ENCODE assay signal across 1 cellular context in the genomic region with DNA sequence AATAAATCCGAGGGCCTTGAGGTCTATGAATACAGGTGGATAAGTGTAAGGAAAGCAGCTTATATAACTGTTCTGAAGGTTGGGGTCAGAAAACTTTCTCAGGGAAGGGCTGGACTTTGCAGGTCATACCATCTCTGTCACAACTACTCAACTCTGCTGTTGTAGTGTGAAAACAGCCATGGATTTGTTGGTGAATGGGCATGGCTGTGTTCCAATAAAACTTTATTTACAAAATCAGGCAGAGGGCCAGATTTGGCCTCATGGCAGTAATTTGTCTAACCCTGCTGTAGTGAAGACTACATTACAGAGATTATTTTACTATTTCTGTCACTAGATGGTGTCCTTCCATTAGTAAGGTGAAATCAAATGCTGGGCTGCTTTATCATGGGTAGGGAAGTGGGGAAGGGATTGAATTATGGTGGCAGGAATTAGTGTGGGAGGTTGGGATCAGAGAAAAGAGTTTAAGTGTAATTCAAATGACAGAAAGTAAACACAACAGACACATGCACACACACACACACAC.
TF ChIP-seq lines count a peak whose summit lies in the region.

No MANE protein-coding gene starts in this region.

TF ChIP-seq in K562, 482 proteins besides CTCF, POLR2A, EP300 and RAD21 (continued from another document):
- TF ChIP-seq, protein P1, sequence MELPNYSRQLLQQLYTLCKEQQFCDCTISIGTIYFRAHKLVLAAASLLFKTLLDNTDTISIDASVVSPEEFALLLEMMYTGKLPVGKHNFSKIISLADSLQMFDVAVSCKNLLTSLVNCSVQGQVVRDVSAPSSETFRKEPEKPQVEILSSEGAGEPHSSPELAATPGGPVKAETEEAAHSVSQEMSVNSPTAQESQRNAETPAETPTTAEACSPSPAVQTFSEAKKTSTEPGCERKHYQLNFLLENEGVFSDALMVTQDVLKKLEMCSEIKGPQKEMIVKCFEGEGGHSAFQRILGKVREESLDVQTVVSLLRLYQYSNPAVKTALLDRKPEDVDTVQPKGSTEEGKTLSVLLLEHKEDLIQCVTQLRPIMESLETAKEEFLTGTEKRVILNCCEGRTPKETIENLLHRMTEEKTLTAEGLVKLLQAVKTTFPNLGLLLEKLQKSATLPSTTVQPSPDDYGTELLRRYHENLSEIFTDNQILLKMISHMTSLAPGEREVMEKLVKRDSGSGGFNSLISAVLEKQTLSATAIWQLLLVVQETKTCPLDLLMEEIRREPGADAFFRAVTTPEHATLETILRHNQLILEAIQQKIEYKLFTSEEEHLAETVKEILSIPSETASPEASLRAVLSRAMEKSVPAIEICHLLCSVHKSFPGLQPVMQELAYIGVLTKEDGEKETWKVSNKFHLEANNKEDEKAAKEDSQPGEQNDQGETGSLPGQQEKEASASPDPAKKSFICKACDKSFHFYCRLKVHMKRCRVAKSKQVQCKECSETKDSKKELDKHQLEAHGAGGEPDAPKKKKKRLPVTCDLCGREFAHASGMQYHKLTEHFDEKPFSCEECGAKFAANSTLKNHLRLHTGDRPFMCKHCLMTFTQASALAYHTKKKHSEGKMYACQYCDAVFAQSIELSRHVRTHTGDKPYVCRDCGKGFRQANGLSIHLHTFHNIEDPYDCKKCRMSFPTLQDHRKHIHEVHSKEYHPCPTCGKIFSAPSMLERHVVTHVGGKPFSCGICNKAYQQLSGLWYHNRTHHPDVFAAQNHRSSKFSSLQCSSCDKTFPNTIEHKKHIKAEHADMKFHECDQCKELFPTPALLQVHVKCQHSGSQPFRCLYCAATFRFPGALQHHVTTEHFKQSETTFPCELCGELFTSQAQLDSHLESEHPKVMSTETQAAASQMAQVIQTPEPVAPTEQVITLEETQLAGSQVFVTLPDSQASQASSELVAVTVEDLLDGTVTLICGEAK (IDR thresholded peaks at IDR 0.05) = peak; percentile 81
- TF ChIP-seq, protein P1 (CRISPR knock-in tag; IDR thresholded peaks at IDR 0.05) = no peak
